Comparison of ENCODE assay signal across 8 cellular contexts in the genomic region with DNA sequence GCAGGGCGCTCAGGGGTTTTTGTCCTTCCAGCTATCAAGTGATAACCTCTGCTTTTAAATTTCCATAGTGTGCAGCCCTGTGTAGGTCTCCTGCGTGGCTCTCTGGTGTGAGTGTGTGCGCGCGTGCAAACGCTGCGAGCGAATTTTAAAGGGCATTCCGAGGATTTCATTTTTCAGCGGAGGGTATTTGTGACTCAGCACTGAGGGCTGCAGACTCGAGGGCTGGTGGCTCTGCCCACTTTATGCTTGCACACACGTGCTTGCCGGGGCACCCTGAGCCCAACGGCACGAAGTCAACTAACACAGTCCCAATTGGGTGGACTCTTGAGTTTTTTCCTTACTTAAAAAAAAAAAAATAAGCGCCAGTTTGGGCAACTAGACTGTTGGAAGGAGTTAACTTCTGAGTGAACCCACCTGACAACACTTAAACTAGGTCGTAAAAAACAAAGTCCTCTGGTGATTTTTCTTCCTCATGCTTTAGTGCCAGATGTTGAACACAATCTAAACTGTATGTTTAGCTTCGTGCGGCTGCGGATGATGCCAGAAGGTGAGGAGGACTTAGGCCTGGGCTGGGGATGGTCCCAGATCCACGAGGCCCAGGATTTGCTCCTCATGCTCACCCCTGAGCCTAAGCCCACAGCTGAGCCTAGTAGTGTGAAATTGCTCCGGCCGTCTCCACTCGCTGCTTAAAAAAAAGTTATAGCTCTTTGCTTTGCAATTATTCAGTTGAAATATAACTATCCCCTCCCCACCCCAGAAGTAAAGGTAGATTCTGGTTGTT. TPM values are rescaled to one million over a fixed set of nuclear protein-coding genes. Genes with fewer than 3 reads are reported as not detected.
DNase-seq lines count a peak whose midpoint lies in the region; ATAC-seq, FAIRE-seq and TF ChIP-seq lines count a peak whose summit lies in the region.

No MANE protein-coding gene starts in this region.

- peak overlapping the region in 1 of 6 donors; percentile 30 for H3K27ac Mint-ChIP-seq in naive B cell

- peak overlapping the region; percentile 79 to 97 (median 86) for H3K4me2 ChIP-seq in BLaER1 treated with 17β-estradiol and CSF1 and Interleukin-3, amounts not matched to agents 10 nM and 100 nM
- peak overlapping the region; percentile 78 for H3K4me2 ChIP-seq in GM12878 (ENCODE audit: control insufficient read depth, insufficient read depth)

- peak overlapping the region; percentile 86 to 100 (median 98) for H3K9ac ChIP-seq in BLaER1 treated with 17β-estradiol and CSF1 and Interleukin-3, amounts not matched to agents 10 nM and 100 nM
- H3K9ac ChIP-seq in GM12878 (ENCODE audit: control insufficient read depth, insufficient read depth, low read length), result no peak overlapping the region; the same call in 1 of the 2 replicates

- CTCF ChIA-PET in GM12878 (lab: Yijun Ruan, JAX), result interaction anchor here (1.1 kb wide), 1 partner anchor 35 kb away, joined by 4 read pairs; no protein-coding TSS in a partner anchor

- no peaks in the 10 kb centered on the region for H3K36me3 Mint-ChIP-seq in naive B cell

- in situ Hi-C loops in GM12878 (cut with MboI), result no loop called here

- H3K27ac ChIP-seq in BLaER1 treated with 17β-estradiol and CSF1 and Interleukin-3, amounts not matched to agents 10 nM and 100 nM, result peak overlapping the region; percentile 76 to 99 (median 99); a peak in 21 of 22 replicates
- no peak overlapping the region for H3K27ac ChIP-seq in GM12878 (ENCODE audit: control insufficient read depth, insufficient read depth)

- RAD21 ChIA-PET in GM12878 (lab: Charles Lee; ENCODE audit: unreplicated experiment), result no interaction called here

- peaks cover 0 to 59% (median 45%) of the 10 kb centered on the region in 11 experiments; a peak in 16 of 22 replicates for H4K20me1 ChIP-seq in BLaER1 treated with 17β-estradiol and CSF1 and Interleukin-3, amounts not matched to agents 10 nM and 100 nM
- no peaks in the 10 kb centered on the region for H4K20me1 ChIP-seq in GM12878 (ENCODE audit: control insufficient read depth, insufficient read depth)

- H3K9me3 ChIP-seq in BLaER1 treated with 17β-estradiol and CSF1 and Interleukin-3, amounts not matched to agents 10 nM and 100 nM (replicated peaks in 1 of 11), result no peaks in the 10 kb centered on the region
- no peaks in the 10 kb centered on the region; the same call in 2 of the 3 replicates for H3K9me3 ChIP-seq in GM12878 (replicated peaks; ENCODE audit: control insufficient read depth, insufficient read depth, low read length)

- no peak for TF ChIP-seq EP300 in GM12878 (IDR thresholded peaks at IDR 0.05; ENCODE audit: borderline replicate concordance in 1 of 2, control insufficient read depth in 1 of 2, low read depth in 2 of 2, low read length in 2 of 2)

- WGBS in GM12878 (ENCODE audit: insufficient coverage, insufficient replicate concordance, low lambda C conversion rate, missing lambda C conversion rate), result 10% methylated on average over 23 of the region's 24 CpGs

- no peak overlapping the region; the same call in 1 of the 2 replicates for H2AFZ ChIP-seq in GM12878 (ENCODE audit: control insufficient read depth, low read depth, low read length)

- H3K4me1 Mint-ChIP-seq in naive B cell, result peaks cover 33 to 52% (median 51%) of the 10 kb centered on the region in 3 donors

- TF ChIP-seq POLR2A in GM12878 (IDR thresholded peaks at IDR 0.05; ENCODE audit: low read depth, low read length), result no peak

- H3K27me3 ChIP-seq in BLaER1 treated with 17β-estradiol and CSF1 and Interleukin-3, amounts not matched to agents 10 nM and 100 nM, result peaks cover 0 to 9% (median 0%) of the 10 kb centered on the region in 11 experiments; a peak in 2 of 22 replicates
- H3K27me3 ChIP-seq in GM12878 (replicated peaks in 1 of 2; ENCODE audit: control insufficient read depth in 2 of 2, insufficient read depth in 2 of 2, low read length in 1 of 2), result peaks cover 15 to 34% of the 10 kb centered on the region in 2 experiments

- DNase-seq in HUDEP-2 (lab: John Stamatoyannopoulos, UW; ENCODE audit: unreplicated experiment in 76 of 76), result peak in 39 of 76 experiments; percentile 4 to 56 (median 34)
- no peak for DNase-seq in GM12878 (ENCODE audit: low read depth, low spot score)
- no peak for DNase-seq in naive B cell
- no peak for DNase-seq in stimulated activated naive CD4-positive, alpha-beta T cell treated with Interleukin-2 at 50 U/mL for 16 hours (lab: John Stamatoyannopoulos, UW)
- DNase-seq in GM19238 (ENCODE audit: insufficient read length, low spot score), result no peak
- DNase-seq in urothelium cell line (ENCODE audit: low spot score), result no peak

- SMC1A ChIA-PET in GM12878 (lab: Charles Lee; ENCODE audit: uncharacterized antibody, unreplicated experiment), result no interaction called here

- BruUV-seq in GM12878 (replicated peaks; lab: Mats Ljungman, UMichigan), result no TSS peak

- intact Hi-C loops in GM12878 (cut with micrococcal nuclease; ENCODE audit: unreplicated experiment), result loop anchor here (5.0 kb wide), 2 partner anchors 389 to 444 kb away; no protein-coding TSS in a partner anchor

- H3K27me3 Mint-ChIP-seq in naive B cell, result peaks cover 43 to 58% (median 52%) of the 10 kb centered on the region in 3 donors

- TF ChIP-seq RAD21 in GM12878 (IDR thresholded peaks at IDR 0.05; ENCODE audit: insufficient read depth, low read depth, low read length), result no peak

- no peak for ATAC-seq in GM12878
- ATAC-seq in naive B cell (ENCODE audit: low read depth in 2 of 2), result no peak
- ATAC-seq in HG03095 (IDR thresholded peaks at IDR 0.05; ENCODE audit: unreplicated experiment), result no peak

- peaks cover 0 to 2% (median 0%) of the 10 kb centered on the region in 7 donors for H3K9me3 Mint-ChIP-seq in naive B cell

- no peak for TF ChIP-seq CTCF in GM12878 (IDR thresholded peaks at IDR 0.05 in 2 of 3, conservative IDR thresholded peaks at IDR 0.05 in 1 of 3; ENCODE audit: control insufficient read depth in 2 of 3, extremely low read depth in 1 of 3, insufficient read depth in 1 of 3, low read depth in 3 of 3, low read length in 3 of 3)

- POLR2A ChIA-PET in GM12878 (lab: Charles Lee), result interaction anchor here (0.7 kb wide), 1 partner anchor 103 kb away, joined by 4 read pairs; no protein-coding TSS in a partner anchor

- peak overlapping the region; percentile 80 to 93 (median 89) for H3K4me3 Mint-ChIP-seq in naive B cell

- peak overlapping the region; percentile 75 to 93 (median 86) for H3K4me3 ChIP-seq in BLaER1 treated with 17β-estradiol and CSF1 and Interleukin-3, amounts not matched to agents 10 nM and 100 nM
- peak overlapping the region; percentile 86; the same call in 1 of the 2 replicates for H3K4me3 ChIP-seq in GM12878

- H3K4me1 ChIP-seq in BLaER1 treated with 17β-estradiol and CSF1 and Interleukin-3, amounts not matched to agents 10 nM and 100 nM, result peaks cover 32 to 57% (median 39%) of the 10 kb centered on the region in 10 experiments
- H3K4me1 ChIP-seq in GM12878 (ENCODE audit: control insufficient read depth, insufficient read depth, low read length), result peaks cover 23% of the 10 kb centered on the region

- peak; percentile 7 for FAIRE-seq in GM12878 (lab: Jason Lieb, UNC)
- no peak for FAIRE-seq in urothelium cell line (lab: Jason Lieb, UNC)

- no peaks in the 10 kb centered on the region for H3K79me2 ChIP-seq in GM12878 (ENCODE audit: control insufficient read depth, insufficient read depth, low read length)

- H3K36me3 ChIP-seq in BLaER1 treated with 17β-estradiol and CSF1 and Interleukin-3, amounts not matched to agents 10 nM and 100 nM, result peaks cover 0 to 16% (median 6%) of the 10 kb centered on the region in 11 experiments; a peak in 8 of 22 replicates
- H3K36me3 ChIP-seq in GM12878 (ENCODE audit: control insufficient read depth in 2 of 2, insufficient read depth in 2 of 2, low read length in 1 of 2), result no peaks in the 10 kb centered on the region

TF ChIP-seq in GM12878, 131 proteins besides CTCF, POLR2A, EP300 and RAD21 (continues in another document):
- TF ChIP-seq HCFC1 (IDR thresholded peaks at IDR 0.05; ENCODE audit: low read length), result no peak
- TF ChIP-seq IKZF2 (IDR thresholded peaks at IDR 0.05), result no peak
- TF ChIP-seq SIN3A (IDR thresholded peaks at IDR 0.05; ENCODE audit: low read depth, low read length), result no peak
- TF ChIP-seq KAT2A (conservative IDR thresholded peaks at IDR 0.05; ENCODE audit: control insufficient read depth, low read depth, low read length), result no peak

RNA-seq across cellular contexts. Expression of a gene that starts 2.1 kb away (rescaled TPM):
- total RNA-seq in GM12878 (2013; cell fraction: nucleolus; rRNA removed), result 0.61 TPM in 1 of 2 replicates, not detected in the other
- total RNA-seq in GM12878 (2014; rRNA removed), result 0.34 and 0.82 TPM in 2 replicates
- 0.74 and 1.2 TPM in 2 replicates for total RNA-seq in GM12878 (2014; rRNA removed; fragmentation: Illumina TruSeq; extraction: Trizol)
- total RNA-seq in GM12878 (2021), result 1.1 and 1.3 TPM in 2 replicates
- polyA plus RNA-seq in GM12878 (2011; ENCODE audit: low read depth), result 0.31 TPM
- polyA plus RNA-seq in GM12878 (2011; rRNA removed), result 0.05 and 0.16 TPM in 2 replicates
- 0.03 TPM in 2 replicates for polyA plus RNA-seq in GM12878 (2011; cell fraction: cytosol; rRNA removed)
- polyA plus RNA-seq in GM12878 (2011; cell fraction: nucleus; rRNA removed), result 0.10 and 0.15 TPM in 2 replicates
- polyA plus RNA-seq in GM12878 (2012), result 0.20 TPM in 2 replicates
- polyA plus RNA-seq in GM12878 (2014; fragmentation: Illumina TruSeq; extraction: Trizol), result 0.73 and 0.82 TPM in 2 replicates
- 1 to 10 TPM in 1 of 2 experiments, under 1 TPM in 1; 0.92 to 1.0 TPM for polyA plus RNA-seq in GM12878 (2014; fragmentation: Nextera tagmentation; extraction: Ambion mirVana)
- polyA plus RNA-seq in GM12878 (2014; rRNA removed), result 0.42 and 1.4 TPM in 2 replicates
- polyA plus RNA-seq in GM12878 (2016; fragmentation: Nextera tagmentation; extraction: Ambion mirVana), result 1 to 10 TPM in 1 of 2 experiments, under 1 TPM in 1; 0.48 to 1.5 TPM
- polyA minus RNA-seq in GM12878 (2011; rRNA and poly(A)+ RNA removed), result 0.15 TPM in 1 of 2 replicates, not detected in the other
- not detected in 2 replicates for polyA minus RNA-seq in GM12878 (2011; cell fraction: cytosol; rRNA and poly(A)+ RNA removed)
- polyA minus RNA-seq in GM12878 (2011; cell fraction: nucleus; rRNA and poly(A)+ RNA removed), result under 0.01 and 0.19 TPM in 2 replicates
- under 1 TPM; 0.11 to 0.64 (median 0.33) TPM for polyA plus RNA-seq in naive B cell (ENCODE audit: low read depth in 6 of 6)

Comparison
In these comparisons a context has a peak if more than half of its experiments do, and no peak if none do; other contexts are left out.
1. DNase-seq: peak in HUDEP-2 (39 of 76); none in GM12878 (single experiment), naive B cell (single experiment), stimulated activated naive CD4-positive, alpha-beta T cell treated with Interleukin-2 at 50 U/mL for 16 hours (single experiment), GM19238 (single experiment) and urothelium cell line (single experiment).